ENCODE assay signal across 16 cellular contexts in genomic region chr12:125131958-125132357, GRCh38. TPM values are rescaled to one million over a fixed set of nuclear protein-coding genes. Genes with fewer than 3 reads are reported as not detected.
A peak's percentile ranks its signal among the peaks of the same experiment; 100 is the strongest.
DNase-seq lines count a peak whose midpoint lies in the region; ATAC-seq, FAIRE-seq and TF ChIP-seq lines count a peak whose summit lies in the region.
"Had no signal": no experiment of that assay in that cellular context is flagged by ENCODE, and none has a peak within 500 bp of the region (broad histone marks: within the 10 kb centered on the region; RNA-seq: fewer than 3 reads in every experiment).

No MANE protein-coding gene starts in this region.

- H3K9me3 Mint-ChIP-seq in neural progenitor cell: no peaks in the 10 kb centered on the region
- H3K9me3 Mint-ChIP-seq: CD4-positive, alpha-beta T cell had no signal

- H3K4me3 ChIP-seq in BLaER1 treated with 17β-estradiol and CSF1 and Interleukin-3, amounts not matched to agents 10 nM and 100 nM: peak overlapping the region in 1 of 10 experiments; percentile 3; a peak in 3 of 20 replicates
- H3K4me3 ChIP-seq in neural progenitor cell: no peak overlapping the region
- H3K4me3 ChIP-seq in foreskin fibroblast (ENCODE audit: low read depth in 1 of 2, low read length in 2 of 2): no peak overlapping the region
- H3K4me3 ChIP-seq: HAP-1 had no signal

- no peak for FAIRE-seq in H54 (lab: Jason Lieb, UNC)
- FAIRE-seq: H1 had no signal

- H3K4me3 Mint-ChIP-seq in neural progenitor cell: no peak overlapping the region
- H3K4me3 Mint-ChIP-seq: B cell; CD4-positive, alpha-beta T cell had no signal

- H3K4me1 ChIP-seq in BLaER1 treated with 17β-estradiol and CSF1 and Interleukin-3, amounts not matched to agents 10 nM and 100 nM: peaks cover 13 to 55% (median 41%) of the 10 kb centered on the region in 10 experiments; a peak in 19 of 20 replicates
- H3K4me1 ChIP-seq in neural progenitor cell: peaks cover 3% of the 10 kb centered on the region
- H3K4me1 ChIP-seq: Caco-2, HAP-1 had no signal

- CTCF ChIA-PET in RWPE1 (lab: Yijun Ruan, JAX): interaction anchor here (0.6 kb wide), 1 partner anchor 33 kb away, joined by 6 read pairs; no protein-coding TSS in a partner anchor

- peaks cover 0 to 30% (median 12%) of the 10 kb centered on the region in 11 experiments; a peak in 16 of 22 replicates for H3K9me3 ChIP-seq in BLaER1 treated with 17β-estradiol and CSF1 and Interleukin-3, amounts not matched to agents 10 nM and 100 nM (replicated peaks in 1 of 11)
- no peaks in the 10 kb centered on the region for H3K9me3 ChIP-seq in neural progenitor cell (ENCODE audit: low read depth)
- H3K9me3 ChIP-seq: Caco-2, HAP-1 had no signal

- H3K27ac ChIP-seq in BLaER1 treated with 17β-estradiol and CSF1 and Interleukin-3, amounts not matched to agents 10 nM and 100 nM: peak overlapping the region in 8 of 11 experiments; percentile 38 to 69 (median 52); a peak in 13 of 22 replicates
- H3K27ac ChIP-seq in RWPE1 (0 out of 2 replicates have a peak overlapping the region, but pooled peaks have one; percentile 8), neural progenitor cell (no peak overlapping the region)
- H3K27ac ChIP-seq: C4-2B had no signal

- TF ChIP-seq POLR2A in H54 (IDR thresholded peaks at IDR 0.05; ENCODE audit: low read depth, low read length): no peak

- DNase-seq in MV-4-11 (lab: John Stamatoyannopoulos, UW) (peak; percentile 72), RWPE1 (ENCODE audit: low spot score) (no peak), neural progenitor cell (ENCODE audit: low spot score) (no peak), H54 (ENCODE audit: insufficient read length, low spot score) (no peak), foreskin fibroblast (no peak)
- DNase-seq: Caco-2; CD4-positive, alpha-beta T cell; DMS153; DMS79; GDM1 had no signal

- peak overlapping the region in 5 of 11 experiments; percentile 16 to 39 (median 34); a peak in 7 of 22 replicates for H3K9ac ChIP-seq in BLaER1 treated with 17β-estradiol and CSF1 and Interleukin-3, amounts not matched to agents 10 nM and 100 nM
- no peak overlapping the region for H3K9ac ChIP-seq in neural progenitor cell

- peaks cover 6% of the 10 kb centered on the region for H3K27me3 Mint-ChIP-seq in neural progenitor cell (ENCODE audit: insufficient read depth, low read depth)
- H3K27me3 Mint-ChIP-seq: B cell; CD4-positive, alpha-beta T cell had no signal

- peaks cover 0 to 61% (median 22%) of the 10 kb centered on the region in 11 experiments; a peak in 14 of 22 replicates for H3K36me3 ChIP-seq in BLaER1 treated with 17β-estradiol and CSF1 and Interleukin-3, amounts not matched to agents 10 nM and 100 nM
- no peaks in the 10 kb centered on the region for H3K36me3 ChIP-seq in neural progenitor cell

- POLR2A ChIA-PET in RWPE1 (lab: Yijun Ruan, JAX; ENCODE audit: low non-redundant PET): no interaction called here

- H3K27me3 ChIP-seq in BLaER1 treated with 17β-estradiol and CSF1 and Interleukin-3, amounts not matched to agents 10 nM and 100 nM: no peaks in the 10 kb centered on the region
- H3K27me3 ChIP-seq in neural progenitor cell: no peaks in the 10 kb centered on the region

- H3K27ac Mint-ChIP-seq in neural progenitor cell: peak overlapping the region; percentile 46
- H3K27ac Mint-ChIP-seq: B cell; CD4-positive, alpha-beta T cell had no signal

- no peak for ATAC-seq in GM18502 (IDR thresholded peaks at IDR 0.05; ENCODE audit: poor library complexity, unreplicated experiment)

- no peak for TF ChIP-seq CTCF in RWPE1 (conservative IDR thresholded peaks at IDR 0.05; ENCODE audit: low read depth)
- no peak for TF ChIP-seq CTCF in neural progenitor cell (IDR thresholded peaks at IDR 0.05)
- TF ChIP-seq CTCF in foreskin fibroblast (IDR thresholded peaks at IDR 0.05; ENCODE audit: low read depth, low read length): no peak

- peaks cover 0 to 8% (median 0%) of the 10 kb centered on the region in 11 experiments; a peak in 5 of 22 replicates for H4K20me1 ChIP-seq in BLaER1 treated with 17β-estradiol and CSF1 and Interleukin-3, amounts not matched to agents 10 nM and 100 nM
- no peaks in the 10 kb centered on the region for H4K20me1 ChIP-seq in neural progenitor cell (ENCODE audit: low read depth)

- H2AFZ ChIP-seq in neural progenitor cell (replicated peaks): no peak overlapping the region

- H3F3A ChIP-seq in neural progenitor cell (ENCODE audit: low read depth): no peaks in the 10 kb centered on the region

- H3K79me2 ChIP-seq in neural progenitor cell (ENCODE audit: low read depth): no peaks in the 10 kb centered on the region

- peaks cover 20% of the 10 kb centered on the region for H3K4me1 Mint-ChIP-seq in neural progenitor cell
- H3K4me1 Mint-ChIP-seq: B cell had no signal

- peak overlapping the region in 10 of 11 experiments; percentile 26 to 85 (median 76); a peak in 18 of 22 replicates for H3K4me2 ChIP-seq in BLaER1 treated with 17β-estradiol and CSF1 and Interleukin-3, amounts not matched to agents 10 nM and 100 nM
- no peak overlapping the region for H3K4me2 ChIP-seq in neural progenitor cell

- peaks cover 7% of the 10 kb centered on the region for H3K36me3 Mint-ChIP-seq in neural progenitor cell

RNA-seq across cellular contexts. Expression of gene TMEM132B, which starts 54.2 kb away (rescaled TPM):
- total RNA-seq in neural progenitor cell (ENCODE audit: low replicate concordance): 12.8 and 13.2 TPM in 2 replicates
- total RNA-seq: Caco-2; CD4-positive, alpha-beta T cell had no signal
